Comparison of ENCODE assay signal across 8 cellular contexts in genomic region chr3:196868297-196868661, GRCh38. TPM values are rescaled to one million over a fixed set of nuclear protein-coding genes. Genes with fewer than 3 reads are reported as not detected.
DNase-seq lines count a peak whose midpoint lies in the region; ATAC-seq and TF ChIP-seq lines count a peak whose summit lies in the region.

No MANE protein-coding gene starts in this region.

- H4K8ac ChIP-seq in mesendoderm (ENCODE audit: low read depth, low read length) = no peak overlapping the region

- peak overlapping the region; percentile 80 for H3K23ac ChIP-seq in mesendoderm (ENCODE audit: low read length)

- H3K27ac Mint-ChIP-seq in T-helper 17 cell = peak overlapping the region; percentile 86
- peak overlapping the region; percentile 91 to 99 for H3K27ac Mint-ChIP-seq in effector memory CD8-positive, alpha-beta T cell

- TF ChIP-seq POLR2A in thyroid gland (IDR thresholded peaks at IDR 0.05) = no peak

- H3K4me3 ChIP-seq in DND-41 (ENCODE audit: low read depth in 1 of 2, low read length in 2 of 2) (peak overlapping the region; percentile 59 to 68), mesendoderm (ENCODE audit: low read length) (peak overlapping the region; percentile 94), thyroid gland (replicated peaks in 1 of 3) (peak overlapping the region; percentile 64 to 97 (median 91))

- no peak overlapping the region for H2BK120ac ChIP-seq in mesendoderm (ENCODE audit: low read depth, low read length)

- H3K27me3 Mint-ChIP-seq in T-helper 17 cell = no peaks in the 10 kb centered on the region
- no peaks in the 10 kb centered on the region for H3K27me3 Mint-ChIP-seq in effector memory CD8-positive, alpha-beta T cell

- H4K20me1 ChIP-seq in DND-41 (ENCODE audit: insufficient read depth, low read length) = peaks cover 31% of the 10 kb centered on the region

- H3K9me3 ChIP-seq in DND-41 (ENCODE audit: insufficient read depth, low read length, severe bottlenecking) = no peaks in the 10 kb centered on the region
- H3K9me3 ChIP-seq in T-helper 17 cell (ENCODE audit: control insufficient read depth, low read length, poor library complexity, severe bottlenecking) = no peaks in the 10 kb centered on the region
- no peaks in the 10 kb centered on the region for H3K9me3 ChIP-seq in thyroid gland

- no peak overlapping the region for H2BK5ac ChIP-seq in mesendoderm (ENCODE audit: low read length)

- H2AFZ ChIP-seq in DND-41 (ENCODE audit: low read depth, low read length) = peak overlapping the region; percentile 96

- H4K5ac ChIP-seq in mesendoderm (ENCODE audit: low read length) = no peak overlapping the region

- H3K4me3 Mint-ChIP-seq in T-helper 17 cell = peak overlapping the region; percentile 98
- H3K4me3 Mint-ChIP-seq in effector memory CD8-positive, alpha-beta T cell = peak overlapping the region; percentile 90 to 98

- H3K79me2 ChIP-seq in DND-41 (ENCODE audit: insufficient read depth, low read length) = peaks cover 54% of the 10 kb centered on the region
- peaks cover 39% of the 10 kb centered on the region for H3K79me2 ChIP-seq in mesendoderm (ENCODE audit: control insufficient read depth, insufficient read depth, low read length)

- H3K9me3 Mint-ChIP-seq in effector memory CD8-positive, alpha-beta T cell = no peaks in the 10 kb centered on the region

- no peak overlapping the region for H3K4ac ChIP-seq in mesendoderm (ENCODE audit: low read depth, low read length)

- H3K4me1 ChIP-seq in DND-41 (ENCODE audit: insufficient read depth, low read length) = peaks cover 33% of the 10 kb centered on the region
- H3K4me1 ChIP-seq in mesendoderm (ENCODE audit: control insufficient read depth, low read depth, low read length) = peaks cover 2% of the 10 kb centered on the region
- H3K4me1 ChIP-seq in thyroid gland = peaks cover 15 to 22% of the 10 kb centered on the region in 2 donors

- H3K4me1 Mint-ChIP-seq in T-helper 17 cell = peaks cover 11% of the 10 kb centered on the region
- H3K4me1 Mint-ChIP-seq in effector memory CD8-positive, alpha-beta T cell (ENCODE audit: low read depth in 2 of 2) = peaks cover 6 to 16% of the 10 kb centered on the region in 2 donors

- H3K56ac ChIP-seq in mesendoderm (ENCODE audit: low read length) = peak overlapping the region; percentile 97

- peaks cover 13% of the 10 kb centered on the region for H3K79me1 ChIP-seq in mesendoderm (ENCODE audit: low read length)

- WGBS in mesendoderm (ENCODE audit: extremely low coverage, insufficient coverage, low lambda C conversion rate) = no CpG with 5 or more reads among the region's 29 CpGs
- 1% methylated on average over 18 to 22 of the region's 29 CpGs for WGBS in thyroid gland, 2 donors

- H3K27me3 ChIP-seq in DND-41 (ENCODE audit: insufficient read depth, low read length, poor library complexity) (no peaks in the 10 kb centered on the region), mesendoderm (ENCODE audit: insufficient read depth, low read length, poor library complexity) (no peaks in the 10 kb centered on the region), thyroid gland (no peaks in the 10 kb centered on the region)

- H3K27ac ChIP-seq in DND-41 (ENCODE audit: low read length) = peak overlapping the region; percentile 72
- H3K27ac ChIP-seq in mesendoderm (ENCODE audit: low read depth, low read length) = peak overlapping the region; percentile 77
- peak overlapping the region; percentile 52 to 83 (median 72) for H3K27ac ChIP-seq in thyroid gland

- no peaks in the 10 kb centered on the region for H3K36me3 Mint-ChIP-seq in T-helper 17 cell (ENCODE audit: low read depth)
- peaks cover 25% of the 10 kb centered on the region for H3K36me3 Mint-ChIP-seq in effector memory CD8-positive, alpha-beta T cell (ENCODE audit: insufficient read depth)

- TF ChIP-seq CTCF in DND-41 (IDR thresholded peaks at IDR 0.05; ENCODE audit: borderline replicate concordance, extremely low read depth, low read length, poor library complexity, severe bottlenecking) = no peak
- no peak for TF ChIP-seq CTCF in thyroid gland (IDR thresholded peaks at IDR 0.05)

- no peak overlapping the region for H3K18ac ChIP-seq in mesendoderm (ENCODE audit: low read length)

- DNase-seq in DND-41 (peak; percentile 32), T-helper 17 cell (peak in 1 of 3 donors; percentile 7), mesendoderm (peak; percentile 57), thyroid gland (no peak), NCI-H1694 treated with DMSO at 0.1 percent for 48 hours (lab: John Stamatoyannopoulos, UW) (no peak)
- peak in 2 of 3 experiments; percentile 1 to 5 for DNase-seq in effector memory CD8-positive, alpha-beta T cell

- no peak overlapping the region for H2BK15ac ChIP-seq in mesendoderm (replicated peaks; ENCODE audit: low read depth)

- intact Hi-C loops in thyroid gland (cut with DNase I) = loop anchor here (2.0 kb wide), 1 partner anchor 75 kb away; the partner anchor contains the start of gene NCBP2

- peaks cover 13% of the 10 kb centered on the region for H3K36me3 ChIP-seq in DND-41 (ENCODE audit: insufficient read depth, low read length)
- H3K36me3 ChIP-seq in mesendoderm (ENCODE audit: control insufficient read depth, insufficient read depth, low read length) = no peaks in the 10 kb centered on the region
- no peaks in the 10 kb centered on the region for H3K36me3 ChIP-seq in thyroid gland

- H2AK5ac ChIP-seq in mesendoderm (ENCODE audit: low read length) = no peak overlapping the region

- H3K9ac ChIP-seq in DND-41 (ENCODE audit: low read depth, low read length) (peak overlapping the region; percentile 85), mesendoderm (ENCODE audit: low read length) (peak overlapping the region; percentile 93)

- H3K4me2 ChIP-seq in DND-41 (ENCODE audit: insufficient read depth, low read length) = peak overlapping the region; percentile 67
- peak overlapping the region; percentile 47 for H3K4me2 ChIP-seq in mesendoderm (ENCODE audit: low read length)

- ATAC-seq in DND-41 (ENCODE audit: insufficient read depth, low read depth) = peak; percentile 37
- ATAC-seq in GM19397 (IDR thresholded peaks at IDR 0.05; ENCODE audit: unreplicated experiment) = peak; percentile 36
- peak; percentile 11 for ATAC-seq in HG03457 (IDR thresholded peaks at IDR 0.05; ENCODE audit: unreplicated experiment)
- ATAC-seq in T-helper 17 cell = no peak
- ATAC-seq in effector memory CD8-positive, alpha-beta T cell (replicated peaks) = peak; percentile 4

RNA-seq across cellular contexts. Expression of gene SENP5, which starts 0.6 kb away (rescaled TPM):
- total RNA-seq in T-helper 17 cell (10 to 100 TPM; 59.3 to 65.5 TPM), thyroid gland (10 to 100 TPM; 37.4 to 67.2 (median 50.9) TPM)
- 13.6 TPM for polyA plus RNA-seq in mesendoderm (2013, experiment 1 of 2)
- 14.3 TPM for polyA plus RNA-seq in mesendoderm (2013, experiment 2 of 2)

Comparison
In these comparisons a context has a peak if more than half of its experiments do, and no peak if none do; other contexts are left out.
1. DNase-seq: peak in DND-41 (single experiment), effector memory CD8-positive, alpha-beta T cell (2 of 3) and mesendoderm (single experiment); none in thyroid gland (0 of 2) and NCI-H1694 treated with DMSO at 0.1 percent for 48 hours (single experiment).
2. Peak in every context shown above with its lines, with median percentiles within 50 percentile points of each other: H3K27ac ChIP-seq and H3K4me3 ChIP-seq.